In genomic region chr19:28878862-28879566, GRCh38 we compare ENCODE assay signal across 8 cellular contexts.
DNase-seq lines count a peak whose midpoint lies in the region; ATAC-seq and TF ChIP-seq lines count a peak whose summit lies in the region.

No MANE protein-coding gene starts in this region.

- DNase-seq in COLO829 (ENCODE audit: low spot score): peak; percentile 57
- peak; percentile 57 for DNase-seq in NOMO-1 treated with DMSO at 0.1 percent for 48 hours (lab: John Stamatoyannopoulos, UW; ENCODE audit: unreplicated experiment)
- DNase-seq in activated CD8-positive, alpha-beta memory T cell treated with anti-CD3 and anti-CD28 coated beads, Interleukin-2, amount 50 U/mL, for 4 hours: peak; percentile 43
- DNase-seq in natural killer cell: peak; percentile 47
- DNase-seq in stromal cell of bone marrow (ENCODE audit: low read depth): peak; percentile 50

- H3K27ac Mint-ChIP-seq in natural killer cell: no peak overlapping the region

- H3K27me3 Mint-ChIP-seq in natural killer cell (ENCODE audit: low read depth in 2 of 2): peaks cover 3 to 9% of the 10 kb centered on the region in 2 donors

- intact Hi-C loops in natural killer cell (cut with micrococcal nuclease): loop anchor here (1.0 to 5.0 kb wide), 3 partner anchors 142 to 912 kb away; no protein-coding TSS in a partner anchor

- no peaks in the 10 kb centered on the region for H3K36me3 Mint-ChIP-seq in natural killer cell

- H3K4me1 Mint-ChIP-seq in natural killer cell: no peaks in the 10 kb centered on the region

- ATAC-seq in HG03432 (IDR thresholded peaks at IDR 0.05; ENCODE audit: unreplicated experiment) (peak; percentile 51), esophagus mucosa (peak; percentile 32), natural killer cell (peak; percentile 47 to 82 (median 54)), HG03342 (IDR thresholded peaks at IDR 0.05; ENCODE audit: unreplicated experiment) (no peak)

- H3K4me3 Mint-ChIP-seq in natural killer cell: no peak overlapping the region

- no peaks in the 10 kb centered on the region for H3K9me3 Mint-ChIP-seq in natural killer cell

- peak; percentile 76 for TF ChIP-seq CTCF in natural killer cell (IDR thresholded peaks at IDR 0.05)
